8 cellular contexts compared by ENCODE assay signal in the genomic region with DNA sequence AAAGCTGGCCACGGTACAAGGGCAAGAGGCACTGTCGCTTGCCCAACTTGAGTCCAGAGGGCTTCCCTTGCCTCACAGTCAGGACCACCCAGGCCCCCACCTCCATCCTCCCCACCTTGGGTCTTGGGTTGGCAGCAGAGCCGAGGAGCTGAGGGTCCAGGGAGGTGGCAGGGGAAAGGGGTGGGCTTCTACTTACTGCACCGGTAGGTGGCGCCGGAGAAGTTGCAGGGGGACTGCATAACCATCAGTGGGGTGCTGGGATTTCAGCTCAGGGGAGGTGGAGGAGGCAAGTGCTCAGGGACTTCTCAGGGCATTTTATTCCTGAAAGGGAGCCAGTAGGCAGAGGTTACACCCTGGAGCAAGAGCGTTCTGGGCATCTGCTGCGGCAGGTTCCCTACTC. TPM values are rescaled to one million over a fixed set of nuclear protein-coding genes. Genes with fewer than 3 reads are reported as not detected.
A peak's percentile ranks its signal among the peaks of the same experiment; 100 is the strongest.
DNase-seq lines count a peak whose midpoint lies in the region; ATAC-seq and TF ChIP-seq lines count a peak whose summit lies in the region.

No MANE protein-coding gene starts in this region.

- no peak overlapping the region for H3K27ac ChIP-seq in osteoblast (ENCODE audit: low read depth, low read length)

- H3K4me3 ChIP-seq in WI38 (ENCODE audit: low read depth, low read length) (no peak overlapping the region), epithelial cell of esophagus (ENCODE audit: low read length) (no peak overlapping the region), osteoblast (ENCODE audit: insufficient read depth, low read length) (no peak overlapping the region)

- no peaks in the 10 kb centered on the region for H3K27me3 ChIP-seq in osteoblast (ENCODE audit: insufficient read depth, low read length)

- no peak for ATAC-seq in activated T-helper 17 cell treated with anti-CD3 and anti-CD28 coated beads, Interleukin-2, amount 50 U/mL, for 72 hours (replicated peaks)
- no peak for ATAC-seq in GM19455 (IDR thresholded peaks at IDR 0.05; ENCODE audit: unreplicated experiment)

- H3K4me3 Mint-ChIP-seq in activated T-helper 17 cell treated with anti-CD3 and anti-CD28 coated beads, Interleukin-2, amount 50 U/mL, for 72 hours, result no peak overlapping the region

- TF ChIP-seq CTCF in WI38 (IDR thresholded peaks at IDR 0.05; ENCODE audit: low read depth, low read length), result peak; percentile 70
- TF ChIP-seq CTCF in epithelial cell of esophagus (IDR thresholded peaks at IDR 0.05; ENCODE audit: insufficient read depth, low read depth, low read length, missing control alignments), result peak; percentile 36
- TF ChIP-seq CTCF in osteoblast (IDR thresholded peaks at IDR 0.05; ENCODE audit: extremely low read depth, low read depth, low read length), result peak; percentile 53

- H3K4me1 ChIP-seq in osteoblast (ENCODE audit: insufficient read depth, low read length), result peaks cover 6% of the 10 kb centered on the region

- no peaks in the 10 kb centered on the region for H4K20me1 ChIP-seq in osteoblast (ENCODE audit: insufficient read depth, low read length)

- H3K4me1 Mint-ChIP-seq in activated T-helper 17 cell treated with anti-CD3 and anti-CD28 coated beads, Interleukin-2, amount 50 U/mL, for 72 hours, result peaks cover 7% of the 10 kb centered on the region

- no peaks in the 10 kb centered on the region for H3K36me3 ChIP-seq in osteoblast (ENCODE audit: insufficient read depth, low read length)

- no peak overlapping the region for H3K4me2 ChIP-seq in osteoblast (ENCODE audit: insufficient read depth, low read length)

- no peak overlapping the region for H3K27ac Mint-ChIP-seq in activated T-helper 17 cell treated with anti-CD3 and anti-CD28 coated beads, Interleukin-2, amount 50 U/mL, for 72 hours

- no peaks in the 10 kb centered on the region for H3K36me3 Mint-ChIP-seq in activated T-helper 17 cell treated with anti-CD3 and anti-CD28 coated beads, Interleukin-2, amount 50 U/mL, for 72 hours (ENCODE audit: low read depth)

- no peaks in the 10 kb centered on the region for H3K9me3 Mint-ChIP-seq in activated T-helper 17 cell treated with anti-CD3 and anti-CD28 coated beads, Interleukin-2, amount 50 U/mL, for 72 hours

- H3K9me3 ChIP-seq in osteoblast (ENCODE audit: low read depth, low read length), result no peaks in the 10 kb centered on the region

- H2AFZ ChIP-seq in osteoblast (ENCODE audit: low read length), result no peak overlapping the region

- DNase-seq in SIG-M5 treated with dmso at 0.1 percent for 504 hours (lab: John Stamatoyannopoulos, UW; ENCODE audit: unreplicated experiment) (peak; percentile 19), SIG-M5 (lab: John Stamatoyannopoulos, UW) (no peak), epithelial cell of esophagus (ENCODE audit: low read depth) (peak; percentile 20), osteoblast (ENCODE audit: insufficient read length, low spot score, missing footprints) (no peak), NCI-H2081 (lab: John Stamatoyannopoulos, UW) (no peak)

- H3K79me2 ChIP-seq in osteoblast (ENCODE audit: insufficient read depth, low read length), result no peaks in the 10 kb centered on the region

- H3K27me3 Mint-ChIP-seq in activated T-helper 17 cell treated with anti-CD3 and anti-CD28 coated beads, Interleukin-2, amount 50 U/mL, for 72 hours, result no peaks in the 10 kb centered on the region

RNA-seq across cellular contexts. Expression of gene TRIM62, which starts 44.0 kb away (rescaled TPM):
- total RNA-seq in osteoblast, result 9.4 and 12.3 TPM in 2 replicates
- total RNA-seq in activated T-helper 17 cell treated with anti-CD3 and anti-CD28 coated beads, Interleukin-2, amount 50 U/mL, for 72 hours, result 1 to 10 TPM; 4.3 to 6.5 TPM

RNA-seq across cellular contexts. Expression of gene AZIN2, which starts 56.8 kb away (rescaled TPM):
- 11.8 and 18.8 TPM in 2 replicates for total RNA-seq in osteoblast
- total RNA-seq in activated T-helper 17 cell treated with anti-CD3 and anti-CD28 coated beads, Interleukin-2, amount 50 U/mL, for 72 hours, result 1 to 10 TPM; 3.4 to 3.7 TPM

Comparison
In these comparisons a context has a peak if more than half of its experiments do, and no peak if none do; other contexts are left out.
1. DNase-seq: peak in SIG-M5 treated with dmso at 0.1 percent for 504 hours (single experiment) and epithelial cell of esophagus (single experiment); none in SIG-M5 (single experiment), osteoblast (single experiment) and NCI-H2081 (0 of 2).
2. Peak in every context shown above with its lines, with median percentiles within 50 percentile points of each other: CTCF ChIP-seq.